ENCODE assay signal across 9 cellular contexts in the genomic region with DNA sequence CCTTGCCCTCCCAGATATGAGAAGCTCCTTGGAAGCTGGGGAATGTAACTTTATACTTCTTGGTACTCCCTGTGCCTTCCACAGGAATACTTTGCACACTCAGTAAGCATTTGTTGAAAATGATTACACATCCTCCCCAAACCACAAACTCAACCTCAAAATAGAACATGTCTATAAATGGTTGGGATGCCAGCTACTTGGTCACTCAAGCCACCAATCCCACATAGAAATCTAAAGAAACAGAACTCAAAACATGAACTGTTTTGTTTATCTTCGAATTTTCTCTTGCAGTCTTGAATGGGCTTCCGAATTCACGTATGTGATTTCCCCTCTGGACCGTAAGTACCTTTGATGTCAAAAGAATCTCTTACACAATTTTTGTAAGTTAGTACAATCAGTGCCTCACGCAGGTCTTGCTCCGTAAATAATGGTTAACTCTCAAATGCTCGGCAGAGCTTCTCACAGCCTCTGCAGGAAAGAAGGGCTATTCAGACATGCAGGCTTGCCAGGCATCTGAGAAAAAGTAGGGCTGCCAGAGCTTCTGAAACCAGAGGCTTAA. TPM values are rescaled to one million over a fixed set of nuclear protein-coding genes. Genes with fewer than 3 reads are reported as not detected.
DNase-seq lines count a peak whose midpoint lies in the region; ATAC-seq and TF ChIP-seq lines count a peak whose summit lies in the region.
"Had no signal": no experiment of that assay in that cellular context is flagged by ENCODE, and none has a peak within 500 bp of the region (broad histone marks: within the 10 kb centered on the region; RNA-seq: fewer than 3 reads in every experiment).

No MANE protein-coding gene starts in this region.

- peaks cover 6% of the 10 kb centered on the region for H3K36me3 ChIP-seq in brain microvascular endothelial cell (replicated peaks)
- no peaks in the 10 kb centered on the region for H3K36me3 ChIP-seq in mesodermal cell (ENCODE audit: control insufficient read depth, insufficient read depth, low read length)
- no peaks in the 10 kb centered on the region for H3K36me3 ChIP-seq in CD8-positive, alpha-beta memory T cell (ENCODE audit: insufficient read depth, low read length)
- H3K36me3 ChIP-seq in WERI-Rb-1: peaks cover 19% of the 10 kb centered on the region

- H3K27ac ChIP-seq in brain microvascular endothelial cell: peak overlapping the region; percentile 97
- H3K27ac ChIP-seq in mesodermal cell (ENCODE audit: low read depth, low read length, severe bottlenecking): peak overlapping the region; percentile 42
- H3K27ac ChIP-seq in CD8-positive, alpha-beta memory T cell (ENCODE audit: low read depth, low read length): no peak overlapping the region
- no peak overlapping the region for H3K27ac ChIP-seq in WERI-Rb-1

- in situ Hi-C loops in brain microvascular endothelial cell (cut with HindIII; ENCODE audit: low pct_ligation_motif_present, low sequenced_read_pairs): no loop called here

- H3K27me3 Mint-ChIP-seq in CD8-positive, alpha-beta memory T cell: peaks cover 17 to 55% of the 10 kb centered on the region in 2 donors

- POLR2A ChIA-PET in CD8-positive, alpha-beta memory T cell (lab: Charles Lee): no interaction called here

- no peaks in the 10 kb centered on the region for H3K9me3 Mint-ChIP-seq in CD8-positive, alpha-beta memory T cell

- no peaks in the 10 kb centered on the region for H3K27me3 ChIP-seq in brain microvascular endothelial cell (replicated peaks)
- H3K27me3 ChIP-seq in CD8-positive, alpha-beta memory T cell (ENCODE audit: insufficient read depth, low read length, poor library complexity, severe bottlenecking): no peaks in the 10 kb centered on the region
- no peaks in the 10 kb centered on the region for H3K27me3 ChIP-seq in WERI-Rb-1 (ENCODE audit: insufficient read depth, low read depth, severe bottlenecking)

- DNase-seq in A172 (ENCODE audit: low spot score) (peak; percentile 79), brain microvascular endothelial cell (peak; percentile 90), mesenteric fat pad (ENCODE audit: low spot score) (no peak), WERI-Rb-1 (no peak)
- peak; percentile 21 for DNase-seq in Jurkat, Clone E6-1 (ENCODE audit: low read depth, low spot score)
- no peak for DNase-seq in CD8-positive, alpha-beta memory T cell

- no peak overlapping the region for H3K4me3 ChIP-seq in Jurkat, Clone E6-1 (ENCODE audit: low read length)
- peak overlapping the region; percentile 2 for H3K4me3 ChIP-seq in brain microvascular endothelial cell (ENCODE audit: low read depth, low read length)
- H3K4me3 ChIP-seq in mesodermal cell (ENCODE audit: extremely low read depth, insufficient read depth, low read length, poor library complexity, severe bottlenecking): no peak overlapping the region
- H3K4me3 ChIP-seq in CD8-positive, alpha-beta memory T cell (ENCODE audit: low read length): no peak overlapping the region
- no peak overlapping the region for H3K4me3 ChIP-seq in WERI-Rb-1 (ENCODE audit: low read depth, low read length)

- H3K27ac Mint-ChIP-seq in CD8-positive, alpha-beta memory T cell: no peak overlapping the region

- WGBS in mesodermal cell (ENCODE audit: insufficient coverage in 2 of 2), 2 experiments: 84 to 89% methylated on average over 7 of the region's 7 CpGs

- no peak overlapping the region for H3K4me3 Mint-ChIP-seq in CD8-positive, alpha-beta memory T cell

- H3K4me1 Mint-ChIP-seq in CD8-positive, alpha-beta memory T cell: peaks cover 3 to 12% (median 6%) of the 10 kb centered on the region in 3 donors

- no peaks in the 10 kb centered on the region for H3K9me3 ChIP-seq in mesodermal cell (ENCODE audit: control insufficient read depth, low read length)
- H3K9me3 ChIP-seq in CD8-positive, alpha-beta memory T cell (ENCODE audit: low read length): no peaks in the 10 kb centered on the region
- H3K9me3 ChIP-seq in WERI-Rb-1 (ENCODE audit: severe bottlenecking): no peaks in the 10 kb centered on the region

- CTCF ChIA-PET in CD8-positive, alpha-beta memory T cell (lab: Charles Lee): no interaction called here

- no peak for ATAC-seq in HG02623 (IDR thresholded peaks at IDR 0.05; ENCODE audit: unreplicated experiment)
- ATAC-seq: Panc1 had no signal

- peaks cover 29% of the 10 kb centered on the region for H3K4me1 ChIP-seq in mesodermal cell (ENCODE audit: control insufficient read depth, insufficient read depth, low read length, poor library complexity, severe bottlenecking)
- H3K4me1 ChIP-seq in CD8-positive, alpha-beta memory T cell (ENCODE audit: insufficient read depth, low read length): no peaks in the 10 kb centered on the region

- peaks cover 0 to 2% (median 0%) of the 10 kb centered on the region in 3 donors for H3K36me3 Mint-ChIP-seq in CD8-positive, alpha-beta memory T cell

- no peak for TF ChIP-seq CTCF in brain microvascular endothelial cell (IDR thresholded peaks at IDR 0.05; ENCODE audit: low read depth, low read length, missing control alignments)
- no peak for TF ChIP-seq CTCF in WERI-Rb-1 (IDR thresholded peaks at IDR 0.05; ENCODE audit: low read depth, low read length)

RNA-seq across cellular contexts. Expression of gene SORT1, which starts 26.9 kb away (rescaled TPM):
- total RNA-seq in A172 (2014; rRNA removed; shearing (Covaris generic)): 15.9 and 22.7 TPM in 2 replicates
- polyA plus RNA-seq in Jurkat, Clone E6-1 (2012; ENCODE audit: insufficient read depth, insufficient read length): 19.1 TPM
- polyA plus RNA-seq in mesodermal cell (2013, experiment 1 of 2): 18.3 TPM
- polyA plus RNA-seq in mesodermal cell (2013, experiment 2 of 2): 15.6 TPM
- 1 to 10 TPM; 3.0 to 3.9 TPM for total RNA-seq in CD8-positive, alpha-beta memory T cell
- polyA plus RNA-seq in CD8-positive, alpha-beta memory T cell: 0.16 TPM
- total RNA-seq in mesenteric fat pad: 169 TPM

RNA-seq across cellular contexts. Expression of gene PSMA5, which starts 55.5 kb away (rescaled TPM):
- 142 and 190 TPM in 2 replicates for total RNA-seq in A172 (2014; rRNA removed; shearing (Covaris generic))
- 303 TPM for polyA plus RNA-seq in Jurkat, Clone E6-1 (2012; ENCODE audit: insufficient read depth, insufficient read length)
- 81.3 TPM for polyA plus RNA-seq in mesodermal cell (2013, experiment 1 of 2)
- polyA plus RNA-seq in mesodermal cell (2013, experiment 2 of 2): 74.3 TPM
- total RNA-seq in CD8-positive, alpha-beta memory T cell: 100 to 1,000 TPM; 207 to 238 TPM
- polyA plus RNA-seq in CD8-positive, alpha-beta memory T cell: 120 TPM
- 63.9 TPM for total RNA-seq in mesenteric fat pad

Comparison
In these comparisons a context has a peak if more than half of its experiments do, and no peak if none do; other contexts are left out.
1. DNase-seq: peak in A172 (single experiment), Jurkat, Clone E6-1 (single experiment) and brain microvascular endothelial cell (single experiment); none in CD8-positive, alpha-beta memory T cell (0 of 5), mesenteric fat pad (single experiment) and WERI-Rb-1 (single experiment).
2. H3K27ac ChIP-seq: peak in brain microvascular endothelial cell (single experiment) and mesodermal cell (single experiment); none in CD8-positive, alpha-beta memory T cell (single experiment) and WERI-Rb-1 (single experiment).